ENCODE assay signal across 27 cellular contexts in the genomic region with DNA sequence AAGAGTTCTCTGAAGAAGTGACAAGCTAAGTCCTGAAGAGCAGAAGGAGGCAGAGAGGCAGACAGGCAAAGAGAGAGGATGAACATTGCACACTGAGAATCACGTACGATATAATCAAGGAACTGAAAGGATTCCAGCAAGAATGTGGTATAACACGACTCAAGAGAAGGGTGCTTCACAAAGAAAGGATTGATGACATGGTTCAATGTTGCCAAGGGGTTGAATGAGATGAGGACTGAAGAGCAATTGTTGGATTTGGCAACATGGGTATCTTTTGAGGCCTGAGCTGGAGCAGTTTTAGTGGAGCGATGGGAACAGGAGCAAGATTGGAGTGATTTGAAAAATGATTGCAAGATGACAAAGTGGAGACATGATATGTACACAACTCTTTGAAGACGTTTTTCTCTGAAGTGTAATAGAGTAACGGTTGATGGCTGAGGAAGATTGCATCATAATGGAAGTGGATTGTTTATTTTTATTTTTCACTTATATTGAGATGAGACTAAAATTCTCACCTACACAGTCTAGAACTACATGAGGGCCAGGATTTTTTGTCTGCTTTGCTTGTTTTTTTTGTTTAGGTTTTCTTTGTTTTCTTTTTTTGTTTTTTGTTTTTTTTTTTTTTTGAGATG.
"Had no signal": no experiment of that assay in that cellular context is flagged by ENCODE, and none has a peak within 500 bp of the region (broad histone marks: within the 10 kb centered on the region; RNA-seq: fewer than 3 reads in every experiment).

No MANE protein-coding gene starts in this region.

- ATAC-seq: activated CD4-positive, alpha-beta T cell treated with anti-CD3 and anti-CD28 coated beads for 36 hours; activated CD8-positive, alpha-beta memory T cell treated with anti-CD3 and anti-CD28 coated beads, Interleukin-2, amount 10 ng/mL, durations not matched to agents 7 days and 5 days; activated CD8-positive, alpha-beta T cell treated with anti-CD3 and anti-CD28 coated beads, Interleukin-2, amount 10 ng/mL, durations not matched to agents 7 days and 5 days; activated naive CD4-positive, alpha-beta T cell treated with anti-CD3 and anti-CD28 coated beads, Interleukin-2, amount 50 U/mL, for 72 hours; activated T-cell treated with anti-CD3 and anti-CD28 coated beads, Interleukin-2, amount 50 U/mL, for 72 hours had no signal

- H3K4me3 Mint-ChIP-seq: activated CD4-positive, alpha-beta memory T cell treated with anti-CD3 and anti-CD28 coated beads for 36 hours; activated CD4-positive, alpha-beta T cell treated with anti-CD3 and anti-CD28 coated beads for 36 hours; activated CD4-positive, alpha-beta T cell treated with anti-CD3 and anti-CD28 coated beads, Interleukin-2, amount 10 ng/mL, durations not matched to agents 24 days and 14 days; activated CD8-positive, alpha-beta memory T cell treated with anti-CD3 and anti-CD28 coated beads, Interleukin-2, amount 10 ng/mL, durations not matched to agents 7 days and 5 days; activated CD8-positive, alpha-beta T cell treated with anti-CD3 and anti-CD28 coated beads, Interleukin-2, amount 10 ng/mL, durations not matched to agents 7 days and 5 days; activated naive CD4-positive, alpha-beta T cell treated with anti-CD3 and anti-CD28 coated beads, Interleukin-2, amount 10 ng/mL, durations not matched to agents 7 days and 5 days; activated naive CD8-positive, alpha-beta T cell treated with anti-CD3 and anti-CD28 coated beads, Interleukin-2, amount 10 ng/mL, durations not matched to agents 7 days and 5 days; activated T-cell treated with anti-CD3 and anti-CD28 coated beads, Interleukin-2, amount 50 U/mL, for 24 hours; activated T-cell treated with anti-CD3 and anti-CD28 coated beads, Interleukin-2, amount 50 U/mL, for 72 hours; brain had no signal

- H3K36me3 ChIP-seq: ascending aorta, breast epithelium, cardiac muscle cell, colonic mucosa, esophagus squamous epithelium had no signal

- H3K27ac ChIP-seq: ascending aorta, breast epithelium, cardiac muscle cell, colonic mucosa, epithelial cell of prostate, esophagus squamous epithelium had no signal

- H3K27me3 Mint-ChIP-seq: activated CD4-positive, alpha-beta memory T cell treated with anti-CD3 and anti-CD28 coated beads for 36 hours; activated CD4-positive, alpha-beta T cell treated with anti-CD3 and anti-CD28 coated beads for 36 hours; activated CD4-positive, alpha-beta T cell treated with anti-CD3 and anti-CD28 coated beads, Interleukin-2, amount 10 ng/mL, durations not matched to agents 24 days and 14 days; activated CD8-positive, alpha-beta memory T cell treated with anti-CD3 and anti-CD28 coated beads, Interleukin-2, amount 10 ng/mL, durations not matched to agents 7 days and 5 days; activated naive CD4-positive, alpha-beta T cell treated with anti-CD3 and anti-CD28 coated beads, Interleukin-2, amount 10 ng/mL, durations not matched to agents 7 days and 5 days; activated naive CD8-positive, alpha-beta T cell treated with anti-CD3 and anti-CD28 coated beads, Interleukin-2, amount 10 ng/mL, durations not matched to agents 7 days and 5 days; activated T-cell treated with anti-CD3 and anti-CD28 coated beads, Interleukin-2, amount 50 U/mL, for 24 hours had no signal

- DNase-seq: activated CD4-positive, alpha-beta memory T cell treated with anti-CD3 and anti-CD28 coated beads for 36 hours; activated CD4-positive, alpha-beta T cell treated with anti-CD3 and anti-CD28 coated beads for 36 hours; activated CD4-positive, alpha-beta T cell treated with anti-CD3 and anti-CD28 coated beads, Interleukin-2, amount 10 ng/mL, durations not matched to agents 24 days and 14 days; activated CD4-positive, CD25-positive, alpha-beta regulatory T cell; activated CD4-positive, CD25-positive, alpha-beta regulatory T cell treated with anti-CD3 and anti-CD28 coated beads, Interleukin-2, amount 50 U/mL, for 72 hours; activated CD8-positive, alpha-beta memory T cell treated with anti-CD3 and anti-CD28 coated beads, Interleukin-2, amount 10 ng/mL, durations not matched to agents 7 days and 5 days; activated CD8-positive, alpha-beta memory T cell treated with anti-CD3 and anti-CD28 coated beads, Interleukin-2, amount 50 U/mL, for 4 hours; activated CD8-positive, alpha-beta T cell treated with anti-CD3 and anti-CD28 coated beads, Interleukin-2, amount 10 ng/mL, durations not matched to agents 7 days and 5 days; activated gamma-delta T cell; activated naive CD4-positive, alpha-beta T cell; activated naive CD4-positive, alpha-beta T cell treated with anti-CD3 and anti-CD28 coated beads, Interleukin-2, amount 10 ng/mL, durations not matched to agents 7 days and 5 days; activated naive CD8-positive, alpha-beta T cell treated with anti-CD3 and anti-CD28 coated beads, Interleukin-2, amount 10 ng/mL, durations not matched to agents 7 days and 5 days; activated T-cell treated with anti-CD3 and anti-CD28 coated beads, Interleukin-2, amount 50 U/mL, for 24 hours; activated T-cell treated with anti-CD3 and anti-CD28 coated beads, Interleukin-2, amount 50 U/mL, for 72 hours; central memory CD4-positive, alpha-beta T cell; cerebellar nuclear complex; colonic mucosa; effector CD8-positive, alpha-beta T cell; esophagus squamous epithelium; head of caudate nucleus; T-helper 2 cell had no signal

- H3K27me3 ChIP-seq: ascending aorta, breast epithelium, cardiac muscle cell, colonic mucosa, esophagus squamous epithelium had no signal

- H3K4me3 ChIP-seq: ascending aorta, breast epithelium, cardiac muscle cell, colonic mucosa, esophagus squamous epithelium had no signal

- H3K4me1 Mint-ChIP-seq: activated CD4-positive, alpha-beta T cell treated with anti-CD3 and anti-CD28 coated beads for 36 hours; activated CD4-positive, alpha-beta T cell treated with anti-CD3 and anti-CD28 coated beads, Interleukin-2, amount 10 ng/mL, durations not matched to agents 24 days and 14 days; activated CD8-positive, alpha-beta memory T cell treated with anti-CD3 and anti-CD28 coated beads, Interleukin-2, amount 10 ng/mL, durations not matched to agents 7 days and 5 days; activated naive CD4-positive, alpha-beta T cell treated with anti-CD3 and anti-CD28 coated beads, Interleukin-2, amount 10 ng/mL, durations not matched to agents 7 days and 5 days; activated naive CD8-positive, alpha-beta T cell treated with anti-CD3 and anti-CD28 coated beads, Interleukin-2, amount 10 ng/mL, durations not matched to agents 7 days and 5 days had no signal

- H3K9me3 Mint-ChIP-seq: brain had no signal

- H3K9me3 ChIP-seq: ascending aorta, breast epithelium, colonic mucosa, esophagus squamous epithelium had no signal

- H3K27ac Mint-ChIP-seq: activated CD4-positive, alpha-beta memory T cell treated with anti-CD3 and anti-CD28 coated beads for 36 hours; activated CD4-positive, alpha-beta T cell treated with anti-CD3 and anti-CD28 coated beads for 36 hours; activated CD4-positive, alpha-beta T cell treated with anti-CD3 and anti-CD28 coated beads, Interleukin-2, amount 10 ng/mL, durations not matched to agents 24 days and 14 days; activated CD8-positive, alpha-beta memory T cell treated with anti-CD3 and anti-CD28 coated beads, Interleukin-2, amount 10 ng/mL, durations not matched to agents 7 days and 5 days; activated CD8-positive, alpha-beta T cell treated with anti-CD3 and anti-CD28 coated beads, Interleukin-2, amount 10 ng/mL, durations not matched to agents 7 days and 5 days; activated naive CD4-positive, alpha-beta T cell treated with anti-CD3 and anti-CD28 coated beads, Interleukin-2, amount 10 ng/mL, durations not matched to agents 7 days and 5 days; activated naive CD4-positive, alpha-beta T cell treated with anti-CD3 and anti-CD28 coated beads, Interleukin-2, amount 50 U/mL, for 72 hours; activated naive CD8-positive, alpha-beta T cell treated with anti-CD3 and anti-CD28 coated beads, Interleukin-2, amount 10 ng/mL, durations not matched to agents 7 days and 5 days; activated T-cell treated with anti-CD3 and anti-CD28 coated beads, Interleukin-2, amount 50 U/mL, for 24 hours; activated T-cell treated with anti-CD3 and anti-CD28 coated beads, Interleukin-2, amount 50 U/mL, for 72 hours; brain had no signal

- H3K4me1 ChIP-seq: ascending aorta, breast epithelium, colonic mucosa, esophagus squamous epithelium had no signal

- H3K36me3 Mint-ChIP-seq: activated CD4-positive, alpha-beta memory T cell treated with anti-CD3 and anti-CD28 coated beads for 36 hours; activated CD8-positive, alpha-beta memory T cell treated with anti-CD3 and anti-CD28 coated beads, Interleukin-2, amount 10 ng/mL, durations not matched to agents 7 days and 5 days; activated naive CD4-positive, alpha-beta T cell treated with anti-CD3 and anti-CD28 coated beads, Interleukin-2, amount 10 ng/mL, durations not matched to agents 7 days and 5 days; activated naive CD4-positive, alpha-beta T cell treated with anti-CD3 and anti-CD28 coated beads, Interleukin-2, amount 50 U/mL, for 72 hours; activated naive CD8-positive, alpha-beta T cell treated with anti-CD3 and anti-CD28 coated beads, Interleukin-2, amount 10 ng/mL, durations not matched to agents 7 days and 5 days; brain had no signal
